17 cellular contexts compared by ENCODE assay signal in genomic region chr19:39871362-39871761, GRCh38.
"Had no signal": no experiment of that assay in that cellular context is flagged by ENCODE, and none has a peak within 500 bp of the region (broad histone marks: within the 10 kb centered on the region; RNA-seq: fewer than 3 reads in every experiment).

No MANE protein-coding gene starts in this region.

- ATAC-seq: foreskin keratinocyte; gastroesophageal sphincter; heart right ventricle; left colon; left lobe of liver; naive thymus-derived CD4-positive, alpha-beta T cell; natural killer cell had no signal

- H3K4me3 Mint-ChIP-seq: memory B cell; naive thymus-derived CD4-positive, alpha-beta T cell; natural killer cell had no signal

- H3K27ac Mint-ChIP-seq: memory B cell; naive thymus-derived CD4-positive, alpha-beta T cell; natural killer cell had no signal

- DNase-seq: dermis blood vessel endothelial cell; dorsolateral prefrontal cortex; effector CD4-positive, alpha-beta T cell; effector memory CD4-positive, alpha-beta T cell; foreskin keratinocyte; heart right ventricle; hippocampal formation; left ventricle myocardium inferior; mammary epithelial cell; mesendoderm; midbrain; naive thymus-derived CD4-positive, alpha-beta T cell; natural killer cell had no signal

- H3K27me3 Mint-ChIP-seq: naive thymus-derived CD4-positive, alpha-beta T cell had no signal

- H3K4me1 Mint-ChIP-seq: memory B cell had no signal

- H3K9me3 Mint-ChIP-seq: memory B cell; naive thymus-derived CD4-positive, alpha-beta T cell; natural killer cell had no signal
